Comparison of ENCODE assay signal across 12 cellular contexts in genomic region chr22:29330753-29331152, GRCh38. TPM values are rescaled to one million over a fixed set of nuclear protein-coding genes. Genes with fewer than 3 reads are reported as not detected.
DNase-seq lines count a peak whose midpoint lies in the region; ATAC-seq, FAIRE-seq and TF ChIP-seq lines count a peak whose summit lies in the region.
"Had no signal": no experiment of that assay in that cellular context is flagged by ENCODE, and none has a peak within 500 bp of the region (broad histone marks: within the 10 kb centered on the region; RNA-seq: fewer than 3 reads in every experiment).

No MANE protein-coding gene starts in this region.

- DNase-seq in BE2C, result peak; percentile 61
- peak; percentile 65 for DNase-seq in HFF-Myc (ENCODE audit: extremely low read depth, low read depth)
- peak; percentile 69 for DNase-seq in astrocyte (ENCODE audit: low read depth)
- DNase-seq in left lung, result peak; percentile 53
- no peak for DNase-seq in cerebellar nuclear complex (lab: John Stamatoyannopoulos, UW)
- DNase-seq in MM.1S, result no peak
- DNase-seq in 8988T, result no peak
- no peak for DNase-seq in activated T-cell treated with anti-CD3 and anti-CD28 coated beads, Interleukin-2, amount 50 U/mL, for 48 hours
- DNase-seq: CD4-positive, CD25-positive, alpha-beta regulatory T cell; NCI-H446 treated with DMSO at 0.1 percent for 48 hours had no signal

- H3K4me1 ChIP-seq in BE2C (peaks cover 3% of the 10 kb centered on the region), astrocyte (ENCODE audit: insufficient read depth, low read length) (peaks cover 22% of the 10 kb centered on the region), left lung (no peaks in the 10 kb centered on the region), MM.1S (ENCODE audit: low read length) (no peaks in the 10 kb centered on the region)

- H3K9ac ChIP-seq in astrocyte (ENCODE audit: low read length) (no peak overlapping the region), MM.1S (ENCODE audit: low read length) (no peak overlapping the region)

- ATAC-seq in left lung, result peak; percentile 33
- ATAC-seq: left colon had no signal

- FAIRE-seq in astrocyte (lab: Jason Lieb, UNC), result no peak
- FAIRE-seq: urothelium cell line had no signal

- H3K4me3 ChIP-seq in BE2C (ENCODE audit: low read depth, low read length) (no peak overlapping the region), HFF-Myc (replicated peaks; ENCODE audit: low read depth, low read length) (no peak overlapping the region), astrocyte (ENCODE audit: insufficient read depth, low read depth, low read length) (no peak overlapping the region), left lung (no peak overlapping the region), MM.1S (ENCODE audit: low read length) (no peak overlapping the region)

- H3K27me3 ChIP-seq in BE2C (no peaks in the 10 kb centered on the region), astrocyte (ENCODE audit: insufficient read depth, low read length) (no peaks in the 10 kb centered on the region), left lung (no peaks in the 10 kb centered on the region), MM.1S (replicated peaks; ENCODE audit: insufficient read depth, low read length) (no peaks in the 10 kb centered on the region)

- H2AFZ ChIP-seq in astrocyte (ENCODE audit: low read depth, low read length), result no peak overlapping the region
- no peak overlapping the region for H2AFZ ChIP-seq in MM.1S (ENCODE audit: low read length)

- H3K79me2 ChIP-seq in astrocyte (ENCODE audit: insufficient read depth, low read length) (no peaks in the 10 kb centered on the region), MM.1S (ENCODE audit: low read length) (no peaks in the 10 kb centered on the region)

- H3K27ac Mint-ChIP-seq in astrocyte (ENCODE audit: unreplicated experiment), result no peak overlapping the region
- H3K27ac Mint-ChIP-seq: CD4-positive, CD25-positive, alpha-beta regulatory T cell had no signal

- H3K27ac ChIP-seq in astrocyte (ENCODE audit: low read depth, low read length) (no peak overlapping the region), left lung (no peak overlapping the region), MM.1S (ENCODE audit: low read length) (no peak overlapping the region)

- H3K36me3 ChIP-seq in BE2C, result peaks cover 40% of the 10 kb centered on the region
- H3K36me3 ChIP-seq in astrocyte (ENCODE audit: insufficient read depth, low read length), result peaks cover 4% of the 10 kb centered on the region
- peaks cover 0 to 97% of the 10 kb centered on the region in 2 donors for H3K36me3 ChIP-seq in left lung
- H3K36me3 ChIP-seq in MM.1S (replicated peaks; ENCODE audit: insufficient read depth, low read length), result no peaks in the 10 kb centered on the region

- no peaks in the 10 kb centered on the region for H3K9me3 Mint-ChIP-seq in astrocyte (ENCODE audit: unreplicated experiment)
- H3K9me3 Mint-ChIP-seq: CD4-positive, CD25-positive, alpha-beta regulatory T cell had no signal

- peaks cover 9% of the 10 kb centered on the region for H4K20me1 ChIP-seq in astrocyte (ENCODE audit: insufficient read depth, low read length)
- H4K20me1 ChIP-seq in MM.1S (ENCODE audit: insufficient read depth, low read length), result no peaks in the 10 kb centered on the region

- no peaks in the 10 kb centered on the region for H3K27me3 Mint-ChIP-seq in astrocyte (ENCODE audit: low read depth, unreplicated experiment)
- H3K27me3 Mint-ChIP-seq: CD4-positive, CD25-positive, alpha-beta regulatory T cell had no signal

- H3F3A ChIP-seq in MM.1S (ENCODE audit: insufficient read depth, low read length), result no peaks in the 10 kb centered on the region

- H3K9me3 ChIP-seq in BE2C (no peaks in the 10 kb centered on the region), astrocyte (ENCODE audit: insufficient read depth, low read depth, low read length) (no peaks in the 10 kb centered on the region), left lung (no peaks in the 10 kb centered on the region), MM.1S (replicated peaks; ENCODE audit: insufficient read depth, low read length) (no peaks in the 10 kb centered on the region)

- intact Hi-C loops in left lung (cut with DNase I), result no loop called here

- H3K9me2 ChIP-seq in MM.1S (replicated peaks; ENCODE audit: insufficient read depth, low read length), result no peaks in the 10 kb centered on the region

- no peak for TF ChIP-seq CTCF in BE2C (IDR thresholded peaks at IDR 0.05; ENCODE audit: low read depth, low read length)
- no peak for TF ChIP-seq CTCF in HFF-Myc (IDR thresholded peaks at IDR 0.05; ENCODE audit: low read depth, low read length, missing control alignments)
- TF ChIP-seq CTCF in astrocyte (IDR thresholded peaks at IDR 0.05; ENCODE audit: insufficient read depth, low read depth, low read length), result no peak
- no peak for TF ChIP-seq CTCF in left lung (IDR thresholded peaks at IDR 0.05)
- TF ChIP-seq CTCF in MM.1S (IDR thresholded peaks at IDR 0.05; ENCODE audit: low read length), result no peak

- H3K4me2 ChIP-seq in astrocyte (ENCODE audit: low read length) (peak overlapping the region; percentile 55), MM.1S (ENCODE audit: low read depth, low read length) (no peak overlapping the region)

- peaks cover 13% of the 10 kb centered on the region for H3K36me3 Mint-ChIP-seq in astrocyte (ENCODE audit: low read depth, unreplicated experiment)

- no peak overlapping the region for H3K4me3 Mint-ChIP-seq in astrocyte (ENCODE audit: unreplicated experiment)
- H3K4me3 Mint-ChIP-seq: CD4-positive, CD25-positive, alpha-beta regulatory T cell had no signal

- H3K4me1 Mint-ChIP-seq in astrocyte (ENCODE audit: low read depth, unreplicated experiment), result peaks cover 3% of the 10 kb centered on the region
- H3K4me1 Mint-ChIP-seq: CD4-positive, CD25-positive, alpha-beta regulatory T cell had no signal

RNA-seq across cellular contexts. Expression of gene RASL10A, which starts 15.3 kb away (rescaled TPM):
- polyA plus RNA-seq in BE2C (2012; ENCODE audit: insufficient read depth, insufficient read length, low read depth), result not detected
- total RNA-seq in astrocyte (0.19 and 1.5 TPM in 2 replicates), left lung (1 to 10 TPM in 1 of 2 donors, under 1 TPM in 1; 0.96 to 1.8 TPM)
- total RNA-seq: CD4-positive, CD25-positive, alpha-beta regulatory T cell had no signal
- polyA plus RNA-seq: CD4-positive, CD25-positive, alpha-beta regulatory T cell had no signal

RNA-seq across cellular contexts. Expression of gene GAS2L1, which starts 24.3 kb away (rescaled TPM):
- polyA plus RNA-seq in BE2C (2012; ENCODE audit: insufficient read depth, insufficient read length, low read depth), result 4.2 TPM
- 24.3 and 26.0 TPM in 2 replicates for total RNA-seq in astrocyte
- 10 to 100 TPM; 30.6 to 32.6 TPM for total RNA-seq in left lung

RNA-seq across cellular contexts. Expression of gene AP1B1, which starts 57.6 kb away (rescaled TPM):
- polyA plus RNA-seq in BE2C (2012; ENCODE audit: insufficient read depth, insufficient read length, low read depth), result 77.3 TPM
- total RNA-seq in astrocyte (65.9 and 69.5 TPM in 2 replicates), left lung (10 to 100 TPM; 71.6 to 99.1 TPM)

Comparison
In these comparisons a context has a peak if more than half of its experiments do, and no peak if none do; other contexts are left out.
1. DNase-seq: peak in BE2C (single experiment), HFF-Myc (single experiment), astrocyte (single experiment) and left lung (2 of 2); none in cerebellar nuclear complex (0 of 2), MM.1S (single experiment), 8988T (single experiment) and activated T-cell treated with anti-CD3 and anti-CD28 coated beads, Interleukin-2, amount 50 U/mL, for 48 hours (0 of 2).